Comparison of ENCODE assay signal across 8 cellular contexts in genomic region chr14:61466249-61466904, GRCh38.
DNase-seq lines count a peak whose midpoint lies in the region; ATAC-seq, FAIRE-seq and TF ChIP-seq lines count a peak whose summit lies in the region.
"Had no signal": no experiment of that assay in that cellular context is flagged by ENCODE, and none has a peak within 500 bp of the region (broad histone marks: within the 10 kb centered on the region; RNA-seq: fewer than 3 reads in every experiment).

No MANE protein-coding gene starts in this region.

- DNase-seq in HTR-8/SVneo (ENCODE audit: insufficient read length, low spot score) (peak; percentile 92), brain pericyte (ENCODE audit: low read depth, low spot score) (peak; percentile 46), immature natural killer cell (no peak), testis (peak; percentile 66), HUDEP-2 (lab: John Stamatoyannopoulos, UW; ENCODE audit: unreplicated experiment in 76 of 76) (no peak), D721Med (ENCODE audit: insufficient read length, low spot score) (no peak)
- DNase-seq: NCI-H1105 treated with DMSO at 0.1 percent for 48 hours had no signal

- H3K36me3 ChIP-seq in testis (ENCODE audit: low read depth, missing control alignments), result no peaks in the 10 kb centered on the region

- H3K4me3 ChIP-seq in testis, result no peak overlapping the region

- H3K4me1 ChIP-seq in testis, result peaks cover 33% of the 10 kb centered on the region

- 73 to 75% methylated on average over 14 to 16 of the region's 17 CpGs for WGBS in testis, 2 donors

- H3K27me3 Mint-ChIP-seq in immature natural killer cell (ENCODE audit: low read depth in 3 of 3), result peaks cover 5 to 48% (median 45%) of the 10 kb centered on the region in 3 donors

- peaks cover 0 to 2% (median 0%) of the 10 kb centered on the region in 6 donors for H3K9me3 Mint-ChIP-seq in immature natural killer cell

- peak overlapping the region in 1 of 2 donors; percentile 79 for H3K27ac ChIP-seq in testis

- FAIRE-seq in HTR-8/SVneo (lab: Jason Lieb, UNC) (peak; percentile 99), D721Med (lab: Jason Lieb, UNC) (no peak)

- no peak for TF ChIP-seq CTCF in testis (IDR thresholded peaks at IDR 0.05)
- no peak for TF ChIP-seq CTCF in D721Med (IDR thresholded peaks at IDR 0.05; ENCODE audit: insufficient read depth, missing control alignments)

- ATAC-seq in HG03095 (IDR thresholded peaks at IDR 0.05; ENCODE audit: unreplicated experiment), result no peak

- H3K27me3 ChIP-seq in testis, result no peaks in the 10 kb centered on the region

- H3K36me3 Mint-ChIP-seq in immature natural killer cell, result peaks cover 24 to 45% (median 27%) of the 10 kb centered on the region in 3 donors

- H3K4me1 Mint-ChIP-seq in immature natural killer cell, result peaks cover 72 to 97% of the 10 kb centered on the region in 2 donors

- no peaks in the 10 kb centered on the region for H3K9me3 ChIP-seq in testis

- intact Hi-C loops in testis (cut with DNase I; ENCODE audit: low total_unique reads), result loop anchor here (5.0 to 10.0 kb wide), 2 partner anchors 61 to 228 kb away; partner anchors contain the start of gene HIF1A

- peak overlapping the region in 5 of 6 donors; percentile 62 to 97 (median 91) for H3K27ac Mint-ChIP-seq in immature natural killer cell

- no peak for TF ChIP-seq POLR2A in testis (IDR thresholded peaks at IDR 0.05)

- H3K4me3 Mint-ChIP-seq in immature natural killer cell, result no peak overlapping the region

Comparison
In these comparisons a context has a peak if more than half of its experiments do, and no peak if none do; other contexts are left out.
1. DNase-seq: peak in HTR-8/SVneo (single experiment), brain pericyte (single experiment) and testis (single experiment); none in immature natural killer cell (0 of 3), HUDEP-2 (0 of 76) and D721Med (single experiment).